ENCODE assay signal across 27 cellular contexts in the genomic region with DNA sequence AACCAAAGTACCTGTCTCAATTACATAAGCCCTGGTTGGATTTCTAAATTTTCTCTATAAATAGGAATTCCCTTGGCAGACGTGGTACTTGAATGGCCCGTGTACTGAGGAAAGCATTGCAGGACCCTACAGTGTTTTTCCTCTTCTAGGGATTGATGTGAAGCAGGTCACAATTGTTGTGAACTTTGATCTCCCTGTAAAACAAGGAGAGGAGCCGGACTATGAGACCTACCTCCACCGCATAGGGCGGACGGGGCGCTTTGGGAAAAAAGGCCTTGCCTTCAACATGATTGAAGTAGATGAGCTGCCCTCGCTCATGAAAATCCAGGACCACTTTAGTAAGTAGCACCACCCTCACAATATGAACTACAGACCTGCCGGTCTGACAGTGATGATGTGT. TPM values are rescaled to one million over a fixed set of nuclear protein-coding genes. Genes with fewer than 3 reads are reported as not detected.
"Had no signal": no experiment of that assay in that cellular context is flagged by ENCODE, and none has a peak within 500 bp of the region (broad histone marks: within the 10 kb centered on the region; RNA-seq: fewer than 3 reads in every experiment).

No MANE protein-coding gene starts in this region.

- H3K4me3 ChIP-seq: MG63 had no signal

- DNase-seq: IMR-90; Karpas-422; KG1; MG63; NCI-H1092; NCI-H1105 treated with DMSO at 0.1 percent for 48 hours; NCI-H1436; NCI-H187; NCI-H2029; NCI-H2081 treated with DMSO at 0.1 percent for 48 hours; NCI-H2171; NCI-H226; NCI-H446; NCI-H510A; NCI-H524 treated with DMSO at 0.1 percent for 48 hours; NCI-H69; NCI-H774; NK-92 treated with Interleukin-12 subunit alpha and Interleukin-12 subunit beta, amount 100 ng/mL, for 24 hours; PC-3; SHP77; SK-N-SH had no signal

- H3K4me2 ChIP-seq: SK-N-SH had no signal

- ATAC-seq: Panc1, PC-3 had no signal

- H3K9ac ChIP-seq: SK-N-SH had no signal

- H3K27ac ChIP-seq: HL-60, RWPE1 had no signal

- H3K9me3 ChIP-seq: MG63, SK-N-SH had no signal

- H3K36me3 ChIP-seq: MG63 had no signal

- FAIRE-seq: HTR-8/SVneo had no signal

RNA-seq across cellular contexts. Expression of a gene that starts 16.7 kb away (rescaled TPM):
- total RNA-seq: PC-3 had no signal
- polyA plus RNA-seq: IMR-90 had no signal

RNA-seq across cellular contexts. Expression of a gene that starts 24.8 kb away (rescaled TPM):
- total RNA-seq: OCI-LY7, PC-3, SK-MEL-5 had no signal
- polyA plus RNA-seq: IMR-90 had no signal
